ENCODE assay signal across 1 cellular context in genomic region chr11:123838659-123839058, GRCh38.
TF ChIP-seq lines count a peak whose summit lies in the region.

No MANE protein-coding gene starts in this region.

TF ChIP-seq in GM23338, 12 proteins besides CTCF, POLR2A, EP300 and RAD21 (continued from another document):
- TF ChIP-seq, protein P1, sequence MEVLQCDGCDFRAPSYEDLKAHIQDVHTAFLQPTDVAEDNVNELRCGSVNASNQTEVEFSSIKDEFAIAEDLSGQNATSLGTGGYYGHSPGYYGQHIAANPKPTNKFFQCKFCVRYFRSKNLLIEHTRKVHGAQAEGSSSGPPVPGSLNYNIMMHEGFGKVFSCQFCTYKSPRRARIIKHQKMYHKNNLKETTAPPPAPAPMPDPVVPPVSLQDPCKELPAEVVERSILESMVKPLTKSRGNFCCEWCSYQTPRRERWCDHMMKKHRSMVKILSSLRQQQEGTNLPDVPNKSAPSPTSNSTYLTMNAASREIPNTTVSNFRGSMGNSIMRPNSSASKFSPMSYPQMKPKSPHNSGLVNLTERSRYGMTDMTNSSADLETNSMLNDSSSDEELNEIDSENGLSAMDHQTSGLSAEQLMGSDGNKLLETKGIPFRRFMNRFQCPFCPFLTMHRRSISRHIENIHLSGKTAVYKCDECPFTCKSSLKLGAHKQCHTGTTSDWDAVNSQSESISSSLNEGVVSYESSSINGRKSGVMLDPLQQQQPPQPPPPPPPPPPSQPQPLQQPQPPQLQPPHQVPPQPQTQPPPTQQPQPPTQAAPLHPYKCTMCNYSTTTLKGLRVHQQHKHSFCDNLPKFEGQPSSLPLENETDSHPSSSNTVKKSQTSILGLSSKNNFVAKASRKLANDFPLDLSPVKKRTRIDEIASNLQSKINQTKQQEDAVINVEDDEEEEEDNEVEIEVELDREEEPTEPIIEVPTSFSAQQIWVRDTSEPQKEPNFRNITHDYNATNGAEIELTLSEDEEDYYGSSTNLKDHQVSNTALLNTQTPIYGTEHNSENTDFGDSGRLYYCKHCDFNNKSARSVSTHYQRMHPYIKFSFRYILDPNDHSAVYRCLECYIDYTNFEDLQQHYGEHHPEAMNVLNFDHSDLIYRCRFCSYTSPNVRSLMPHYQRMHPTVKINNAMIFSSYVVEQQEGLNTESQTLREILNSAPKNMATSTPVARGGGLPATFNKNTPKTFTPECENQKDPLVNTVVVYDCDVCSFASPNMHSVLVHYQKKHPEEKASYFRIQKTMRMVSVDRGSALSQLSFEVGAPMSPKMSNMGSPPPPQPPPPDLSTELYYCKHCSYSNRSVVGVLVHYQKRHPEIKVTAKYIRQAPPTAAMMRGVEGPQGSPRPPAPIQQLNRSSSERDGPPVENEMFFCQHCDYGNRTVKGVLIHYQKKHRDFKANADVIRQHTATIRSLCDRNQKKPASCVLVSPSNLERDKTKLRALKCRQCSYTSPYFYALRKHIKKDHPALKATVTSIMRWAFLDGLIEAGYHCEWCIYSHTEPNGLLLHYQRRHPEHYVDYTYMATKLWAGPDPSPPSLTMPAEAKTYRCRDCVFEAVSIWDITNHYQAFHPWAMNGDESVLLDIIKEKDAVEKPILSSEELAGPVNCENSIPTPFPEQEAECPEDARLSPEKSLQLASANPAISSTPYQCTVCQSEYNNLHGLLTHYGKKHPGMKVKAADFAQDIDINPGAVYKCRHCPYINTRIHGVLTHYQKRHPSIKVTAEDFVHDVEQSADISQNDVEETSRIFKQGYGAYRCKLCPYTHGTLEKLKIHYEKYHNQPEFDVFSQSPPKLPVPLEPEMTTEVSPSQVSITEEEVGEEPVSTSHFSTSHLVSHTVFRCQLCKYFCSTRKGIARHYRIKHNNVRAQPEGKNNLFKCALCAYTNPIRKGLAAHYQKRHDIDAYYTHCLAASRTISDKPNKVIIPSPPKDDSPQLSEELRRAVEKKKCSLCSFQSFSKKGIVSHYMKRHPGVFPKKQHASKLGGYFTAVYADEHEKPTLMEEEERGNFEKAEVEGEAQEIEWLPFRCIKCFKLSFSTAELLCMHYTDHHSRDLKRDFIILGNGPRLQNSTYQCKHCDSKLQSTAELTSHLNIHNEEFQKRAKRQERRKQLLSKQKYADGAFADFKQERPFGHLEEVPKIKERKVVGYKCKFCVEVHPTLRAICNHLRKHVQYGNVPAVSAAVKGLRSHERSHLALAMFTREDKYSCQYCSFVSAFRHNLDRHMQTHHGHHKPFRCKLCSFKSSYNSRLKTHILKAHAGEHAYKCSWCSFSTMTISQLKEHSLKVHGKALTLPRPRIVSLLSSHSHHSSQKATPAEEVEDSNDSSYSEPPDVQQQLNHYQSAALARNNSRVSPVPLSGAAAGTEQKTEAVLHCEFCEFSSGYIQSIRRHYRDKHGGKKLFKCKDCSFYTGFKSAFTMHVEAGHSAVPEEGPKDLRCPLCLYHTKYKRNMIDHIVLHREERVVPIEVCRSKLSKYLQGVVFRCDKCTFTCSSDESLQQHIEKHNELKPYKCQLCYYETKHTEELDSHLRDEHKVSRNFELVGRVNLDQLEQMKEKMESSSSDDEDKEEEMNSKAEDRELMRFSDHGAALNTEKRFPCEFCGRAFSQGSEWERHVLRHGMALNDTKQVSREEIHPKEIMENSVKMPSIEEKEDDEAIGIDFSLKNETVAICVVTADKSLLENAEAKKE (CRISPR knock-in tag; IDR thresholded peaks at IDR 0.05) = no peak
- TF ChIP-seq STAT1 (IDR thresholded peaks at IDR 0.05; ENCODE audit: unreplicated experiment) = no peak
TF ChIP-seq in GM23338: peak in this region for 0.
